In the genomic region with DNA sequence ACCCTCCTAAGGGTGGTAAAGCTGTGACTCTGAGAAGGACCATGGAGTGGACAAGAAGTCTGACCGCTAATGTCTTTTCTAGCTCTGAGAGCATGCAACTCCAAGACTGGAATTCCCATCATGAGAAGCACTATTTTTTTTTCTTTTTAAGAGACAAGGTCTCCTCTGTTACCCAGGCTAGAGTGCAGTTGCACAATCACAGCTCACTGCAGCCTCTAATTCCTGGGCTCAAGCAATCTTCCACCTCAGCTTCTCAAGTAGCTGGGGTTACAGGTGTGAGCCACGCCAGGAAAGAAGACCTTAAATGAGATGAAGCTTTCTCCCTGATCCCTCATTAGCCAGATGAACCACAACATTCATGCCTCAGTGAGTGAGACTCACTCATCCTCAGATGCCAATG, we compare ENCODE assay signal across 23 cellular contexts. TPM values are rescaled to one million over a fixed set of nuclear protein-coding genes. Genes with fewer than 3 reads are reported as not detected.
A peak's percentile ranks its signal among the peaks of the same experiment; 100 is the strongest.
DNase-seq lines count a peak whose midpoint lies in the region; ATAC-seq and TF ChIP-seq lines count a peak whose summit lies in the region.
"Had no signal": no experiment of that assay in that cellular context is flagged by ENCODE, and none has a peak within 500 bp of the region (broad histone marks: within the 10 kb centered on the region; RNA-seq: fewer than 3 reads in every experiment).

No MANE protein-coding gene starts in this region.

- H2AFZ ChIP-seq in parathyroid adenoma, result no peak overlapping the region
- H2AFZ ChIP-seq: neural progenitor cell had no signal

- TF ChIP-seq CTCF in parathyroid adenoma (IDR thresholded peaks at IDR 0.05) (no peak), GM13977 (IDR thresholded peaks at IDR 0.05; ENCODE audit: extremely low read depth, insufficient read depth, missing control alignments) (no peak)

- H3K4me2 ChIP-seq in parathyroid adenoma (ENCODE audit: low read length), result peak overlapping the region; percentile 12
- H3K4me2 ChIP-seq: neural progenitor cell, smooth muscle cell had no signal

- H3K9me3 ChIP-seq in parathyroid adenoma (ENCODE audit: control insufficient read depth, low read length), result no peaks in the 10 kb centered on the region
- H3K9me3 ChIP-seq: HAP-1, left ventricle myocardium inferior, psoas muscle, suprapubic skin, vagina had no signal

- DNase-seq in activated T-cell treated with anti-CD3 and anti-CD28 coated beads, Interleukin-2, amount 50 U/mL, for 72 hours, result no peak
- DNase-seq in activated T-cell treated with anti-CD3 and anti-CD28 coated beads for 4 hours (no peak), GM13977 (ENCODE audit: low spot score) (no peak), NCI-H446 (lab: John Stamatoyannopoulos, UW) (no peak)
- DNase-seq in stimulated activated naive CD4-positive, alpha-beta T cell (lab: John Stamatoyannopoulos, UW), result no peak
- DNase-seq: anterior cingulate cortex, DMS153, GF-D8, glutamatergic neuron, left ventricle myocardium inferior, NCI-H1417 treated with DMSO at 0.1 percent for 48 hours, NCI-H526, psoas muscle had no signal

- H3K9ac ChIP-seq in parathyroid adenoma, result no peak overlapping the region
- H3K9ac ChIP-seq: neural progenitor cell had no signal

- no peak for TF ChIP-seq RAD21 in Ishikawa (IDR thresholded peaks at IDR 0.05; ENCODE audit: low read depth)

- peak overlapping the region; percentile 95 for H3K27ac Mint-ChIP-seq in activated T-cell treated with anti-CD3 and anti-CD28 coated beads, Interleukin-2, amount 50 U/mL, for 72 hours
- peak overlapping the region; percentile 93 for H3K27ac Mint-ChIP-seq in activated naive CD8-positive, alpha-beta T cell

- H3K4me1 Mint-ChIP-seq in activated T-cell treated with anti-CD3 and anti-CD28 coated beads, Interleukin-2, amount 50 U/mL, for 72 hours (ENCODE audit: low read depth), result peaks cover 98% of the 10 kb centered on the region
- H3K4me1 Mint-ChIP-seq in activated naive CD8-positive, alpha-beta T cell (ENCODE audit: low read depth), result peaks cover 66% of the 10 kb centered on the region

- peaks cover 58% of the 10 kb centered on the region for H3K79me2 ChIP-seq in parathyroid adenoma

- no peak for ATAC-seq in activated T-cell treated with anti-CD3 and anti-CD28 coated beads, Interleukin-2, amount 50 U/mL, for 72 hours (replicated peaks in 1 of 2)
- ATAC-seq: psoas muscle, Right ventricle myocardium inferior had no signal

- no peak overlapping the region for H3K4me3 ChIP-seq in parathyroid adenoma (ENCODE audit: low read depth, low read length)
- H3K4me3 ChIP-seq: HAP-1, left ventricle myocardium inferior, neural progenitor cell, psoas muscle, smooth muscle cell, suprapubic skin, vagina had no signal

- H3K36me3 Mint-ChIP-seq in activated T-cell treated with anti-CD3 and anti-CD28 coated beads, Interleukin-2, amount 50 U/mL, for 72 hours (ENCODE audit: insufficient read depth in 2 of 2), result peaks cover 40 to 58% of the 10 kb centered on the region in 2 donors
- no peaks in the 10 kb centered on the region for H3K36me3 Mint-ChIP-seq in activated naive CD8-positive, alpha-beta T cell
- H3K36me3 Mint-ChIP-seq: neural progenitor cell had no signal

- no peak for TF ChIP-seq EP300 in Ishikawa (IDR thresholded peaks at IDR 0.05; ENCODE audit: borderline replicate concordance)

- H3K9me3 Mint-ChIP-seq in activated T-cell treated with anti-CD3 and anti-CD28 coated beads, Interleukin-2, amount 50 U/mL, for 72 hours, result peaks cover 0 to 2% of the 10 kb centered on the region in 2 donors
- H3K9me3 Mint-ChIP-seq in activated naive CD8-positive, alpha-beta T cell (ENCODE audit: low read depth), result no peaks in the 10 kb centered on the region
- H3K9me3 Mint-ChIP-seq: effector memory CD8-positive, alpha-beta T cell; neural progenitor cell had no signal

- H3K4me3 Mint-ChIP-seq in activated T-cell treated with anti-CD3 and anti-CD28 coated beads, Interleukin-2, amount 50 U/mL, for 72 hours, result peak overlapping the region; percentile 84 to 89
- H3K4me3 Mint-ChIP-seq in activated naive CD8-positive, alpha-beta T cell, result peak overlapping the region; percentile 77
- H3K4me3 Mint-ChIP-seq: effector memory CD8-positive, alpha-beta T cell had no signal

- peak overlapping the region; percentile 96 for H3K27ac ChIP-seq in parathyroid adenoma
- H3K27ac ChIP-seq: left ventricle myocardium inferior, neural progenitor cell, psoas muscle, suprapubic skin, vagina had no signal

- no peaks in the 10 kb centered on the region for H3K27me3 ChIP-seq in parathyroid adenoma (ENCODE audit: control insufficient read depth, insufficient read depth, low read length)
- H3K27me3 ChIP-seq: neural progenitor cell, suprapubic skin, vagina had no signal

- in situ Hi-C loops in GM13977 (cut with MboI; ENCODE audit: low pct_unique_long_range_greater_than_20kb, low sequenced_read_pairs, unreplicated experiment), result no loop called here

- H3K27me3 Mint-ChIP-seq in activated T-cell treated with anti-CD3 and anti-CD28 coated beads, Interleukin-2, amount 50 U/mL, for 72 hours (ENCODE audit: low read depth), result no peaks in the 10 kb centered on the region
- H3K27me3 Mint-ChIP-seq in activated naive CD8-positive, alpha-beta T cell, result peaks cover under 1% of the 10 kb centered on the region

- peaks cover 78% of the 10 kb centered on the region for H3K4me1 ChIP-seq in parathyroid adenoma
- H3K4me1 ChIP-seq: HAP-1, psoas muscle had no signal

- H3K36me3 ChIP-seq in parathyroid adenoma (ENCODE audit: control insufficient read depth, insufficient read depth, low read length), result no peaks in the 10 kb centered on the region
- H3K36me3 ChIP-seq: HAP-1, left ventricle myocardium inferior, neural progenitor cell, suprapubic skin, vagina had no signal

TF ChIP-seq in Ishikawa, 13 proteins besides CTCF, POLR2A, EP300 and RAD21:
- TF ChIP-seq CEBPB (IDR thresholded peaks at IDR 0.05), result peak; percentile 40; the same call in 1 of the 2 replicates
- no peak for TF ChIP-seq ZBTB7A (IDR thresholded peaks at IDR 0.05; ENCODE audit: low read depth)
- TF ChIP-seq, protein P1, sequence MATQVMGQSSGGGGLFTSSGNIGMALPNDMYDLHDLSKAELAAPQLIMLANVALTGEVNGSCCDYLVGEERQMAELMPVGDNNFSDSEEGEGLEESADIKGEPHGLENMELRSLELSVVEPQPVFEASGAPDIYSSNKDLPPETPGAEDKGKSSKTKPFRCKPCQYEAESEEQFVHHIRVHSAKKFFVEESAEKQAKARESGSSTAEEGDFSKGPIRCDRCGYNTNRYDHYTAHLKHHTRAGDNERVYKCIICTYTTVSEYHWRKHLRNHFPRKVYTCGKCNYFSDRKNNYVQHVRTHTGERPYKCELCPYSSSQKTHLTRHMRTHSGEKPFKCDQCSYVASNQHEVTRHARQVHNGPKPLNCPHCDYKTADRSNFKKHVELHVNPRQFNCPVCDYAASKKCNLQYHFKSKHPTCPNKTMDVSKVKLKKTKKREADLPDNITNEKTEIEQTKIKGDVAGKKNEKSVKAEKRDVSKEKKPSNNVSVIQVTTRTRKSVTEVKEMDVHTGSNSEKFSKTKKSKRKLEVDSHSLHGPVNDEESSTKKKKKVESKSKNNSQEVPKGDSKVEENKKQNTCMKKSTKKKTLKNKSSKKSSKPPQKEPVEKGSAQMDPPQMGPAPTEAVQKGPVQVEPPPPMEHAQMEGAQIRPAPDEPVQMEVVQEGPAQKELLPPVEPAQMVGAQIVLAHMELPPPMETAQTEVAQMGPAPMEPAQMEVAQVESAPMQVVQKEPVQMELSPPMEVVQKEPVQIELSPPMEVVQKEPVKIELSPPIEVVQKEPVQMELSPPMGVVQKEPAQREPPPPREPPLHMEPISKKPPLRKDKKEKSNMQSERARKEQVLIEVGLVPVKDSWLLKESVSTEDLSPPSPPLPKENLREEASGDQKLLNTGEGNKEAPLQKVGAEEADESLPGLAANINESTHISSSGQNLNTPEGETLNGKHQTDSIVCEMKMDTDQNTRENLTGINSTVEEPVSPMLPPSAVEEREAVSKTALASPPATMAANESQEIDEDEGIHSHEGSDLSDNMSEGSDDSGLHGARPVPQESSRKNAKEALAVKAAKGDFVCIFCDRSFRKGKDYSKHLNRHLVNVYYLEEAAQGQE (IDR thresholded peaks at IDR 0.05; ENCODE audit: low read depth), result no peak
- no peak for TF ChIP-seq TEAD4 (IDR thresholded peaks at IDR 0.05)
- TF ChIP-seq EGR1 (IDR thresholded peaks at IDR 0.05), result no peak
- TF ChIP-seq FOXM1 (IDR thresholded peaks at IDR 0.05; ENCODE audit: borderline replicate concordance, low read depth), result no peak

RNA-seq across cellular contexts. Expression of a gene that starts 19.2 kb away (rescaled TPM):
- 100 to 1,000 TPM; 217 to 224 TPM for total RNA-seq in activated T-cell treated with anti-CD3 and anti-CD28 coated beads, Interleukin-2, amount 50 U/mL, for 72 hours
